Comparison of ENCODE assay signal across 8 cellular contexts in genomic region chr12:131624369-131625170, GRCh38.
DNase-seq lines count a peak whose midpoint lies in the region; ATAC-seq lines count a peak whose summit lies in the region.
"Not testable (repeated sequence)": the region's sequence is repeated elsewhere in the genome, so short reads cannot be mapped to it uniquely, and the experiment has no call there.

No MANE protein-coding gene starts in this region.

- not testable (repeated sequence) for H4K91ac ChIP-seq in neuronal stem cell (ENCODE audit: low read depth, low read length, poor library complexity)

- H3K14ac ChIP-seq in neuronal stem cell (ENCODE audit: low read length): peak overlapping the region; percentile 72

- H3K4me1 ChIP-seq in BLaER1: peaks cover 27% of the 10 kb centered on the region
- H3K4me1 ChIP-seq in HUES64 (ENCODE audit: insufficient read depth, low read length): peaks cover 33% of the 10 kb centered on the region
- H3K4me1 ChIP-seq in NT2/D1 (ENCODE audit: insufficient read depth, insufficient read length): peaks cover 23% of the 10 kb centered on the region
- H3K4me1 ChIP-seq in iPS-20b (ENCODE audit: insufficient read depth, low read length): peaks cover 21% of the 10 kb centered on the region
- H3K4me1 ChIP-seq in neuronal stem cell (ENCODE audit: control insufficient read depth in 2 of 2, insufficient read depth in 1 of 2, low read depth in 1 of 2, low read length in 2 of 2): peaks cover 18 to 24% of the 10 kb centered on the region in 2 donors

- H2AFZ ChIP-seq in neuronal stem cell (ENCODE audit: low read length): not testable (repeated sequence)

- not testable (repeated sequence) for H3K4me3 ChIP-seq in BLaER1; NT2/D1 (ENCODE audit: insufficient read length, low read depth); neuronal stem cell (ENCODE audit: low read length in 2 of 2)
- H3K4me3 ChIP-seq in HUES64 (ENCODE audit: low read length) (peak overlapping the region; percentile 11; the same call in 1 of the 2 replicates), iPS-20b (ENCODE audit: low read length) (peak overlapping the region; percentile 12; the same call in 1 of the 2 replicates)

- H3K23ac ChIP-seq in neuronal stem cell (ENCODE audit: low read depth, low read length, poor library complexity): not testable (repeated sequence)

- not testable (repeated sequence) for H2AK5ac ChIP-seq in neuronal stem cell (ENCODE audit: low read depth, low read length)

- not testable (repeated sequence) for H2BK120ac ChIP-seq in neuronal stem cell (ENCODE audit: low read depth, low read length)

- ATAC-seq in esophagus mucosa: peak; percentile 19

- peaks cover 39% of the 10 kb centered on the region; the same call in 1 of the 2 replicates for H3K27me3 ChIP-seq in BLaER1
- H3K27me3 ChIP-seq in HUES64 (ENCODE audit: insufficient read depth, low read length); iPS-20b (ENCODE audit: insufficient read depth, low read length); neuronal stem cell (ENCODE audit: control insufficient read depth in 3 of 3, insufficient read depth in 3 of 3, low read depth in 1 of 3, low read length in 3 of 3): not testable (repeated sequence)
- H3K27me3 ChIP-seq in NT2/D1 (ENCODE audit: insufficient read depth, insufficient read length): peaks cover 29% of the 10 kb centered on the region

- not testable (repeated sequence) for H2BK12ac ChIP-seq in neuronal stem cell (ENCODE audit: low read length)

- H3K79me1 ChIP-seq in neuronal stem cell (ENCODE audit: low read depth, low read length): not testable (repeated sequence)

- H3K9me3 ChIP-seq in BLaER1: peaks cover 32% of the 10 kb centered on the region
- not testable (repeated sequence) for H3K9me3 ChIP-seq in HUES64 (ENCODE audit: insufficient read depth, low read depth, low read length); NT2/D1 (ENCODE audit: insufficient read depth, low read length); iPS-20b (ENCODE audit: insufficient read depth, low read depth, low read length); neuronal stem cell (replicated peaks in 1 of 2; ENCODE audit: control insufficient read depth in 2 of 2, insufficient read depth in 1 of 2, low read depth in 1 of 2, low read length in 2 of 2)

- not testable (repeated sequence) for H2BK15ac ChIP-seq in neuronal stem cell (ENCODE audit: low read length)

- H4K8ac ChIP-seq in neuronal stem cell (ENCODE audit: low read depth, low read length): not testable (repeated sequence)

- H3K4me2 ChIP-seq in BLaER1: peak overlapping the region; percentile 44
- H3K4me2 ChIP-seq in neuronal stem cell (ENCODE audit: insufficient read depth, low read length, poor library complexity, severe bottlenecking): not testable (repeated sequence)

- not testable (repeated sequence) for H2BK5ac ChIP-seq in neuronal stem cell (ENCODE audit: low read length)

- H3K4ac ChIP-seq in neuronal stem cell (ENCODE audit: low read length): not testable (repeated sequence)

- WGBS in HUES64: 9% methylated on average over 13 of the region's 13 CpGs
- WGBS in neuronal stem cell (ENCODE audit: extremely low coverage in 2 of 2, insufficient read length in 2 of 2, insufficient replicate concordance in 1 of 2), 2 donors: no CpG with 5 or more reads among the region's 13 CpGs

- H4K20me1 ChIP-seq in BLaER1: peaks cover 21% of the 10 kb centered on the region; the same call in 1 of the 2 replicates

- not testable (repeated sequence) for H3K9ac ChIP-seq in BLaER1; HUES64 (ENCODE audit: low read depth, low read length); iPS-20b (ENCODE audit: low read depth, low read length); neuronal stem cell (ENCODE audit: low read depth, low read length, poor library complexity)
- peak overlapping the region; percentile 68 for H3K9ac ChIP-seq in NT2/D1 (ENCODE audit: insufficient read length, low read depth)

- H3K18ac ChIP-seq in neuronal stem cell (ENCODE audit: low read length): peak overlapping the region; percentile 44

- peak; percentile 68 for DNase-seq in NT2/D1 (ENCODE audit: low read depth, low spot score)
- not testable (repeated sequence) for DNase-seq in neuronal stem cell (ENCODE audit: low spot score)
- DNase-seq in superior temporal gyrus (ENCODE audit: extremely low spot score): peak; percentile 50

- H3K27ac ChIP-seq in BLaER1; neuronal stem cell (replicated peaks; ENCODE audit: low read length): not testable (repeated sequence)
- H3K27ac ChIP-seq in HUES64 (ENCODE audit: low read depth, low read length) (peak overlapping the region; percentile 79; the same call in 1 of the 2 replicates), angular gyrus (ENCODE audit: low read depth, low read length) (peak overlapping the region; percentile 44), iPS-20b (ENCODE audit: low read length) (peak overlapping the region; percentile 36)

- H3K36me3 ChIP-seq in BLaER1; HUES64 (ENCODE audit: insufficient read depth, low read length); NT2/D1 (ENCODE audit: insufficient read depth, insufficient read length, low read length); iPS-20b (ENCODE audit: insufficient read depth, low read depth, low read length); neuronal stem cell (replicated peaks in 1 of 2; ENCODE audit: control insufficient read depth in 2 of 2, insufficient read depth in 2 of 2, low read length in 2 of 2): not testable (repeated sequence)
